Comparison of ENCODE assay signal across 7 cellular contexts in the genomic region with DNA sequence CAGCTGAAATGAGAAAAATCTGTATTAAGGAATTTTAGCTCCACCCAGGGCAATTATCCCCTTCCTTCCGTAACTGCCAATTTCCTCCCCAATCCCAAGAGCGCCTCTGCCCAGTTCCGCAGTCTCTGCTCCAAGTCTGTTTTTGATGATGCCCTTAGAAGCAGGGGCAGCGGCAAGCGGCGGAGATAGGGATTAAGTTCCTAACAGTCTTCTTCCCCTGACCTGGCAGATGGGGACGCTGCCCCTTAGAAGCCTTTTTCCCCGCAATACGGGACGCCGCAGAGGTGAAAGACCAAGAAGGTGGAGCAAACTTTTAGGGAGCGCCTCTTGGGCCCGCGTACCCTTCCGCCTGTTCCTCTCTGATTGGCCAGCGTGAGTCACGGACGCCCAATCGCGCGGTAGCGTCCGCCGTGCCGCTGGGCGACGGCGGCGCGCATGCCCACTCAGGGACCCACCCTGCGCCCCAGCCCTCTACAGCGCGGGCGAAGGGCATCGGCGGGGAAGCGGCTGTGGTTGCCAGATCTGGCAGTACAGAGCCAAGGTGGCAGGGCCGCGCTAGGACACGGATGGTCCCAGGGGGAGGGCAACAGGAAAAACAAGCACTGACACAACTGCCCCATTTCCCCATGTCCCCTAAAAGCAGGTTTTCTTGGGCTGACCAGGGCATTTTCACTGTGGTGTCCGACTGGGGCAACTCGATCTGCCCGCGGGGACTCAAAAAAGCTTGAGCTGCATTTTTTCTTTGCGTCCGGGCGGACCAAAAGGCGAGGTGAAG.
DNase-seq lines count a peak whose midpoint lies in the region; ATAC-seq lines count a peak whose summit lies in the region.

No MANE protein-coding gene starts in this region.

- DNase-seq in NCI-H2029 (lab: John Stamatoyannopoulos, UW) (peak; percentile 49), T-helper 9 cell (peak; percentile 72), astrocyte of the hippocampus (ENCODE audit: low read depth, low spot score) (peak; percentile 97), hippocampal formation (lab: John Stamatoyannopoulos, UW) (peak; percentile 91 to 94), retina (peak; percentile 96)

- ATAC-seq in GM18508 (IDR thresholded peaks at IDR 0.05; ENCODE audit: insufficient read depth, unreplicated experiment) (peak; percentile 68), HG02981 (IDR thresholded peaks at IDR 0.05; ENCODE audit: unreplicated experiment) (peak; percentile 67)

Comparison
In these comparisons a context has a peak if more than half of its experiments do, and no peak if none do; other contexts are left out.
1. Peak in every context shown above with its lines: DNase-seq and ATAC-seq.